Comparison of ENCODE assay signal across 8 cellular contexts in the genomic region with DNA sequence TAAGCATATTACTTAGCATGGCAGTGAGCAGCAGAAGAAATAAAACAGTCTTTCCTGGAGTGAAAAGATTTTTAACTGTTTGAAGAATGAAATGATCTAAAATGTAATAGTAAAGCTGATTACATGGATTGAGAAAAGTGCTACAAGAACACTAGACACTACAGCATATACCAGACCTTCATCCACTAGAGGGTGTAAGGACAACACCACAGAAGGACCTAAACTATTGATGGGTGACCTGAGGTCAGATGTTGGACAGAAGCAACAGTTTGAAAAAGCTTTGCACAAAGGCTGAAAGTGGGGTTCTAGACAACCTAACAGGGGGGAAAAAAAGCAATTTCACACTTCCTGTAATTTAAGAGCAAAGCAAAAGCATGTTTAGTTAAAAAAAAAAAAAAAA.
DNase-seq lines count a peak whose midpoint lies in the region; ATAC-seq, FAIRE-seq and TF ChIP-seq lines count a peak whose summit lies in the region.

No MANE protein-coding gene starts in this region.

- DNase-seq in A549 (ENCODE audit: low read depth in 1 of 2, low spot score in 1 of 2) (peak; percentile 29 to 69), NCI-H82 (lab: John Stamatoyannopoulos, UW) (peak; percentile 68), cerebellum (ENCODE audit: low spot score) (peak; percentile 54), lower lobe of right lung (no peak)

- FAIRE-seq in A549 (lab: Jason Lieb, UNC) = peak; percentile 18

- no peaks in the 10 kb centered on the region for H3K27me3 ChIP-seq in lower lobe of right lung (ENCODE audit: low read depth)

- H3K4me1 ChIP-seq in A549 (no peaks in the 10 kb centered on the region), lower lobe of right lung (peaks cover 8% of the 10 kb centered on the region)

- no peak for TF ChIP-seq EP300 in A549 (IDR thresholded peaks at IDR 0.05)

- H3K9me3 ChIP-seq in A549 (no peaks in the 10 kb centered on the region), lower lobe of right lung (no peaks in the 10 kb centered on the region)

- CTCF ChIA-PET in A549 (lab: Yijun Ruan, JAX) = interaction anchor here (0.6 to 8.5 kb wide), 30 partner anchors 10 to 299 kb away, joined by 3 to 85 read pairs (median 3); no protein-coding TSS in a partner anchor

- peak; percentile 56 for TF ChIP-seq CTCF in A549 (IDR thresholded peaks at IDR 0.05)
- peak; percentile 50 for TF ChIP-seq CTCF in GM12874 (IDR thresholded peaks at IDR 0.05; ENCODE audit: insufficient read depth, low read depth, low read length)
- TF ChIP-seq CTCF in lower lobe of right lung (IDR thresholded peaks at IDR 0.05) = peak; percentile 59

- POLR2A ChIA-PET in A549 (lab: Yijun Ruan, JAX) = interaction anchor here (0.9 to 1.9 kb wide), 2 partner anchors 97 to 98 kb away, joined by 3 to 5 read pairs; a partner anchor contains a TSS

- peak; percentile 65 to 72 for TF ChIP-seq RAD21 in A549 (conservative IDR thresholded peaks at IDR 0.05 in 1 of 2, IDR thresholded peaks at IDR 0.05 in 1 of 2)

- H3K36me3 ChIP-seq in lower lobe of right lung = no peaks in the 10 kb centered on the region

- intact Hi-C loops in lower lobe of right lung (cut with DNase I) = no loop called here

- peak; percentile 85 to 88; a peak in 5 of 6 replicates for ATAC-seq in A549
- ATAC-seq in lower lobe of right lung = peak; percentile 83 to 93
- ATAC-seq in GM21367 (IDR thresholded peaks at IDR 0.05; ENCODE audit: unreplicated experiment) = no peak
- ATAC-seq in HG03097 (IDR thresholded peaks at IDR 0.05; ENCODE audit: low FRiP score, unreplicated experiment) = no peak
- no peak for ATAC-seq in HG02981 (IDR thresholded peaks at IDR 0.05; ENCODE audit: unreplicated experiment)

- H3K4me3 ChIP-seq in A549 = no peak overlapping the region
- H3K4me3 ChIP-seq in lower lobe of right lung = no peak overlapping the region

- no peak for TF ChIP-seq POLR2A in A549 (IDR thresholded peaks at IDR 0.05; ENCODE audit: low read length)

- H3K27ac ChIP-seq in A549 (no peak overlapping the region), lower lobe of right lung (no peak overlapping the region)

- H3K4me2 ChIP-seq in A549 = no peak overlapping the region

TF ChIP-seq in A549, 52 proteins besides CTCF, POLR2A, EP300 and RAD21:
- peak; percentile 58 for TF ChIP-seq SMC3 (IDR thresholded peaks at IDR 0.05)
- TF ChIP-seq NPAS2 (CRISPR knock-in tag; IDR thresholded peaks at IDR 0.05; ENCODE audit: borderline replicate concordance) = no peak
- TF ChIP-seq ZSCAN20 (CRISPR knock-in tag; IDR thresholded peaks at IDR 0.05) = no peak

Comparison
In these comparisons a context has a peak if more than half of its experiments do, and no peak if none do; other contexts are left out.
1. ATAC-seq: peak in A549 (2 of 2) and lower lobe of right lung (2 of 2); none in GM21367 (single experiment), HG03097 (single experiment) and HG02981 (single experiment).
2. Peak in every context shown above with its lines, with median percentiles within 50 percentile points of each other: CTCF ChIP-seq.